8 cellular contexts compared by ENCODE assay signal in genomic region chr16:53703590-53704444, GRCh38. TPM values are rescaled to one million over a fixed set of nuclear protein-coding genes. Genes with fewer than 3 reads are reported as not detected.
DNase-seq lines count a peak whose midpoint lies in the region; ATAC-seq and TF ChIP-seq lines count a peak whose summit lies in the region.

TSS of gene FTO (plus strand) at chr16:53704156.
TSS of gene RPGRIP1L (minus strand) at chr16:53703859. CDS start at chr16:53700723, 3,136 bp downstream.

- H3K27me3 Mint-ChIP-seq in WTC11 (ENCODE audit: low read depth), result no peaks in the 10 kb centered on the region

- H3K4me1 ChIP-seq in spleen, result peaks cover 9 to 45% (median 25%) of the 10 kb centered on the region in 6 donors

- ATAC-seq in GM18873 (IDR thresholded peaks at IDR 0.05; ENCODE audit: low FRiP score, unreplicated experiment), result peak; percentile 99
- peak; percentile 98 for ATAC-seq in HG03139 (IDR thresholded peaks at IDR 0.05; ENCODE audit: unreplicated experiment)
- ATAC-seq in WTC11, result peak; percentile 98

- H3K9me3 Mint-ChIP-seq in WTC11, result no peaks in the 10 kb centered on the region

- peak within 1 kb of the TSS; percentile 99 for H3K4me3 Mint-ChIP-seq in WTC11

- H3K27me3 ChIP-seq in spleen (replicated peaks in 1 of 7), result no peaks in the 10 kb centered on the region

- peak; percentile 95 for DNase-seq in AG04449 (ENCODE audit: low read depth, low spot score)
- DNase-seq in NCI-H2227 (lab: John Stamatoyannopoulos, UW; ENCODE audit: unreplicated experiment), result peak; percentile 98
- peak; percentile 100 for DNase-seq in WTC11 (ENCODE audit: low spot score)
- DNase-seq in caudate nucleus (lab: John Stamatoyannopoulos, UW), result peak; percentile 91 to 100 (median 99)
- peak; percentile 99 for DNase-seq in inferior parietal cortex (ENCODE audit: extremely low spot score)
- peak; percentile 97 for DNase-seq in spleen

- WGBS in spleen, 5 donors, result 0 to 1% (median 1%) methylated on average over 26 to 57 of the region's 57 CpGs

- CTCF ChIA-PET in AG04449 (lab: Yijun Ruan, JAX), result interaction anchor here (0.9 to 2.0 kb wide), 5 partner anchors 13 to 1554 kb away, joined by 3 to 4 read pairs (median 3); no protein-coding TSS in a partner anchor
- CTCF ChIA-PET in WTC11 (lab: Charles Lee), result interaction anchor here (0.6 to 1.9 kb wide), 9 partner anchors 9 to 193 kb away, joined by 3 to 15 read pairs (median 4); no protein-coding TSS in a partner anchor

- peaks cover 9% of the 10 kb centered on the region for H3K36me3 Mint-ChIP-seq in WTC11

- H3K36me3 ChIP-seq in spleen, result no peaks in the 10 kb centered on the region

- peak within 1 kb of the TSS; percentile 95 for H3K27ac Mint-ChIP-seq in WTC11

- POLR2A ChIA-PET in AG04449 (lab: Yijun Ruan, JAX), result interaction anchor here (1.2 to 1.4 kb wide), 2 partner anchors 11 to 39 kb away, joined by 3 to 4 read pairs; no protein-coding TSS in a partner anchor
- POLR2A ChIA-PET in WTC11 (lab: Charles Lee), result no interaction called here

- no peak for TF ChIP-seq POLR2A in spleen (IDR thresholded peaks at IDR 0.05)

- intact Hi-C loops in spleen (cut with DNase I; ENCODE audit: low total_unique reads), result no loop called here

- H3K4me3 ChIP-seq in AG04449 (ENCODE audit: low read depth, low read length) (peak within 1 kb of the TSS; percentile 90), spleen (peak within 1 kb of the TSS; percentile 64 to 96 (median 76))

- H3K4me1 Mint-ChIP-seq in WTC11, result peaks cover 14% of the 10 kb centered on the region

- H3K9me3 ChIP-seq in spleen, result no peaks in the 10 kb centered on the region

- H3K27ac ChIP-seq in caudate nucleus (ENCODE audit: low read depth, low read length) (peak within 1 kb of the TSS; percentile 69), spleen (peak within 1 kb of the TSS; percentile 7 to 84 (median 75))

- TF ChIP-seq CTCF in AG04449 (IDR thresholded peaks at IDR 0.05; ENCODE audit: insufficient read depth, low read length, missing control alignments), result no peak
- no peak for TF ChIP-seq CTCF in WTC11 (IDR thresholded peaks at IDR 0.05)
- peak in 7 of 11 experiments; percentile 3 to 62 (median 37) for TF ChIP-seq CTCF in spleen (IDR thresholded peaks at IDR 0.05 in 8 of 11, conservative IDR thresholded peaks at IDR 0.05 in 3 of 11)

TF ChIP-seq in WTC11, 78 proteins besides CTCF, POLR2A, EP300 and RAD21 (continues in another document):
- TF ChIP-seq FOXJ3 (CRISPR knock-in tag; IDR thresholded peaks at IDR 0.05; ENCODE audit: borderline replicate concordance) (no peak), NR3C1 (CRISPR knock-in tag; conservative IDR thresholded peaks at IDR 0.05; ENCODE audit: low read depth) (no peak), TP53 (CRISPR knock-in tag; IDR thresholded peaks at IDR 0.05) (no peak), CBFB (CRISPR knock-in tag; IDR thresholded peaks at IDR 0.05; ENCODE audit: low read depth) (no peak), ZMAT4 (CRISPR knock-in tag; IDR thresholded peaks at IDR 0.05) (no peak), ETV6 (CRISPR knock-in tag; IDR thresholded peaks at IDR 0.05) (0 out of 2 replicates have a peak, but pooled peaks have one; percentile 3), JUN (CRISPR knock-in tag; IDR thresholded peaks at IDR 0.05) (no peak), ZNF425 (CRISPR knock-in tag; conservative IDR thresholded peaks at IDR 0.05) (no peak), KAT7 (CRISPR knock-in tag; IDR thresholded peaks at IDR 0.05; ENCODE audit: borderline replicate concordance) (no peak), PREB (CRISPR knock-in tag; IDR thresholded peaks at IDR 0.05; ENCODE audit: borderline replicate concordance) (no peak), ZNF396 (CRISPR knock-in tag; IDR thresholded peaks at IDR 0.05; ENCODE audit: borderline replicate concordance) (no peak), CREM (CRISPR knock-in tag; IDR thresholded peaks at IDR 0.05) (peak; percentile 82), HMGA2 (CRISPR knock-in tag; IDR thresholded peaks at IDR 0.05) (no peak), GTF2I (CRISPR knock-in tag; conservative IDR thresholded peaks at IDR 0.05) (no peak), ZNF263 (CRISPR knock-in tag; IDR thresholded peaks at IDR 0.05; ENCODE audit: low read depth) (no peak), IRF1 (CRISPR knock-in tag; IDR thresholded peaks at IDR 0.05) (no peak), JAZF1 (CRISPR knock-in tag; IDR thresholded peaks at IDR 0.05) (no peak), GABPB1 (CRISPR knock-in tag; IDR thresholded peaks at IDR 0.05) (peak; percentile 49), USF1 (CRISPR knock-in tag; IDR thresholded peaks at IDR 0.05) (peak; percentile 34; the same call in 1 of the 2 replicates), E2F5 (CRISPR knock-in tag; IDR thresholded peaks at IDR 0.05) (peak; percentile 51; the same call in 1 of the 2 replicates), ZBTB21 (CRISPR knock-in tag; IDR thresholded peaks at IDR 0.05; ENCODE audit: borderline replicate concordance) (no peak)
- TF ChIP-seq, protein P1, sequence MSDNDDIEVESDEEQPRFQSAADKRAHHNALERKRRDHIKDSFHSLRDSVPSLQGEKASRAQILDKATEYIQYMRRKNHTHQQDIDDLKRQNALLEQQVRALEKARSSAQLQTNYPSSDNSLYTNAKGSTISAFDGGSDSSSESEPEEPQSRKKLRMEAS (CRISPR knock-in tag; IDR thresholded peaks at IDR 0.05), result peak; percentile 85

RNA-seq across cellular contexts. Expression of gene FTO, which starts in this region (rescaled TPM):
- total RNA-seq in WTC11 (2021) (57.4 to 62.6 TPM (median 59.6 TPM) in 3 replicates), spleen (10 to 100 TPM; 57.5 to 89.8 (median 72.0) TPM)
- polyA plus RNA-seq in spleen, result 10 to 100 TPM in 1 of 3 donors, 1 to 10 TPM in 2; 6.8 to 12.6 (median 7.2) TPM

RNA-seq across cellular contexts. Expression of gene RPGRIP1L, which starts in this region (rescaled TPM):
- total RNA-seq in WTC11 (2021), result 9.8 to 11.7 TPM (median 10.9 TPM) in 3 replicates
- total RNA-seq in spleen, result 1 to 10 TPM; 1.6 to 4.4 (median 2.8) TPM
- polyA plus RNA-seq in spleen, result 1 to 10 TPM in 1 of 3 donors, under 1 TPM in 2; 0.65 to 1.0 (median 0.77) TPM

Comparison
In these comparisons a context has a peak if more than half of its experiments do, and no peak if none do; other contexts are left out.
1. Peak in every context shown above with its lines: DNase-seq, ATAC-seq, H3K4me3 ChIP-seq and H3K27ac ChIP-seq.
2. CTCF ChIP-seq: peak in spleen (7 of 11); none in AG04449 (single experiment) and WTC11 (single experiment).